In genomic region chr2:96876036-96876810, GRCh38 we compare ENCODE assay signal across 12 cellular contexts. TPM values are rescaled to one million over a fixed set of nuclear protein-coding genes. Genes with fewer than 3 reads are reported as not detected.
A peak's percentile ranks its signal among the peaks of the same experiment; 100 is the strongest.
DNase-seq lines count a peak whose midpoint lies in the region; ATAC-seq and TF ChIP-seq lines count a peak whose summit lies in the region.
"Had no signal": no experiment of that assay in that cellular context is flagged by ENCODE, and none has a peak within 500 bp of the region (broad histone marks: within the 10 kb centered on the region; RNA-seq: fewer than 3 reads in every experiment).

No MANE protein-coding gene starts in this region.

- ATAC-seq in HG03097 (IDR thresholded peaks at IDR 0.05; ENCODE audit: low FRiP score, unreplicated experiment): no peak

- no peak overlapping the region for H2AFZ ChIP-seq in ACC112 (ENCODE audit: low read length, unreplicated experiment)

- peaks cover 74% of the 10 kb centered on the region for H3K4me1 Mint-ChIP-seq in brain

- no peaks in the 10 kb centered on the region for H3K36me3 Mint-ChIP-seq in brain

- peaks cover 0 to 5% (median 0%) of the 10 kb centered on the region in 5 experiments for H3K9me3 Mint-ChIP-seq in brain

- H3K27me3 Mint-ChIP-seq in brain: no peaks in the 10 kb centered on the region

- WGBS in mesodermal cell (ENCODE audit: insufficient coverage in 2 of 2), 2 experiments: 71 to 78% methylated on average over 16 to 17 of the region's 18 CpGs

- H3K9me3 ChIP-seq in HUES48 (ENCODE audit: control insufficient read depth, insufficient read depth, low read length) (no peaks in the 10 kb centered on the region), mesodermal cell (ENCODE audit: control insufficient read depth, low read length) (no peaks in the 10 kb centered on the region)

- H3K79me2 ChIP-seq in ACC112 (ENCODE audit: control insufficient read depth, insufficient read depth, low read length, unreplicated experiment): no peaks in the 10 kb centered on the region

- peaks cover 23% of the 10 kb centered on the region for H3K4me1 ChIP-seq in ACC112 (ENCODE audit: control insufficient read depth, insufficient read depth, low read length, unreplicated experiment)
- peaks cover 35% of the 10 kb centered on the region for H3K4me1 ChIP-seq in HUES48 (ENCODE audit: control insufficient read depth, insufficient read depth, low read length)
- peaks cover 50% of the 10 kb centered on the region for H3K4me1 ChIP-seq in mesodermal cell (ENCODE audit: control insufficient read depth, insufficient read depth, low read length, poor library complexity, severe bottlenecking)

- H3K27ac ChIP-seq in ACC112 (ENCODE audit: low read depth, low read length) (peak overlapping the region; percentile 10; the same call in 1 of the 2 replicates), HUES48 (ENCODE audit: low read depth, low read length) (peak overlapping the region; percentile 36), mesodermal cell (ENCODE audit: low read depth, low read length, severe bottlenecking) (peak overlapping the region; percentile 58)
- H3K27ac ChIP-seq: RWPE1 had no signal

- DNase-seq in NCI-H510A treated with DMSO at 0.1 percent for 48 hours (lab: John Stamatoyannopoulos, UW) (no peak), superior temporal gyrus (ENCODE audit: extremely low spot score) (no peak), EL (no peak)
- DNase-seq: activated CD4-positive, CD25-positive, alpha-beta regulatory T cell; NCI-H1436 treated with DMSO at 0.1 percent for 48 hours; stimulated activated CD8-positive, alpha-beta memory T cell treated with anti-CD3 and anti-CD28 coated beads, Interleukin-4, amount 100 ng/mL, for 48 hours had no signal

- no peaks in the 10 kb centered on the region for H3K36me3 ChIP-seq in ACC112 (ENCODE audit: insufficient read depth, low read length)
- H3K36me3 ChIP-seq in HUES48 (ENCODE audit: control insufficient read depth, insufficient read depth, low read length): no peaks in the 10 kb centered on the region
- no peaks in the 10 kb centered on the region for H3K36me3 ChIP-seq in mesodermal cell (ENCODE audit: control insufficient read depth, insufficient read depth, low read length)

- H3K27me3 ChIP-seq in ACC112 (ENCODE audit: insufficient read depth, low read length) (no peaks in the 10 kb centered on the region), HUES48 (ENCODE audit: control insufficient read depth, insufficient read depth, low read length) (0 out of 2 replicates have a peak, but pooled peaks cover 1% of the 10 kb centered on the region)

- peak overlapping the region; percentile 90 to 96 (median 92) for H3K27ac Mint-ChIP-seq in brain

- peak overlapping the region in 4 of 5 experiments; percentile 29 to 44 (median 38) for H3K4me3 Mint-ChIP-seq in brain

- no peak overlapping the region for H3K9ac ChIP-seq in HUES48 (ENCODE audit: low read depth, low read length)

- no peak for TF ChIP-seq CTCF in brain (conservative IDR thresholded peaks at IDR 0.05)

- H3K4me3 ChIP-seq in ACC112 (ENCODE audit: low read depth, low read length) (no peak overlapping the region), HUES48 (ENCODE audit: low read depth, low read length) (no peak overlapping the region), mesodermal cell (ENCODE audit: extremely low read depth, insufficient read depth, low read length, poor library complexity, severe bottlenecking) (no peak overlapping the region)

RNA-seq across cellular contexts. Expression of gene SEMA4C, which starts 6.3 kb away (rescaled TPM):
- polyA plus RNA-seq in brain (ENCODE audit: insufficient read depth, low read depth, low replicate concordance): 32.9 TPM
- 113 TPM for polyA plus RNA-seq in mesodermal cell (2013, experiment 1 of 2)
- 80.1 TPM for polyA plus RNA-seq in mesodermal cell (2013, experiment 2 of 2)

RNA-seq across cellular contexts. Expression of gene ANKRD39, which starts 18.4 kb away (rescaled TPM):
- 20.7 TPM for polyA plus RNA-seq in brain (ENCODE audit: insufficient read depth, low read depth, low replicate concordance)
- polyA plus RNA-seq in mesodermal cell (2013, experiment 1 of 2): 11.3 TPM
- polyA plus RNA-seq in mesodermal cell (2013, experiment 2 of 2): 10.2 TPM

RNA-seq across cellular contexts. Expression of gene ANKRD23, which starts 32.4 kb away (rescaled TPM):
- polyA plus RNA-seq in brain (ENCODE audit: insufficient read depth, low read depth, low replicate concordance): 0.73 TPM
- 2.4 TPM for polyA plus RNA-seq in mesodermal cell (2013, experiment 1 of 2)
- polyA plus RNA-seq in mesodermal cell (2013, experiment 2 of 2): 1.4 TPM
